In genomic region chr10:95304976-95305375, GRCh38 we compare ENCODE assay signal across 21 cellular contexts.
"Had no signal": no experiment of that assay in that cellular context is flagged by ENCODE, and none has a peak within 500 bp of the region (broad histone marks: within the 10 kb centered on the region; RNA-seq: fewer than 3 reads in every experiment).

No MANE protein-coding gene starts in this region.

- DNase-seq: KBM-7, MG63, NCI-H1092, NCI-H1105 treated with DMSO at 0.1 percent for 48 hours, NCI-H1417 treated with DMSO at 0.1 percent for 48 hours, NCI-H146, NCI-H1694 treated with DMSO at 0.1 percent for 48 hours, NCI-H1930, NCI-H2081, NCI-H2107, NCI-H2227 treated with DMSO at 0.1 percent for 48 hours, NCI-H524, NCI-H526 treated with DMSO at 0.1 percent for 48 hours, NCI-H774, SHP77 treated with DMSO at 0.1 percent for 48 hours, SJCRH30 had no signal

- H3K4me3 ChIP-seq: MG63, SJCRH30 had no signal

- FAIRE-seq: HTR-8/SVneo had no signal

- H3K36me3 ChIP-seq: MG63, SJCRH30 had no signal

- H3K27ac ChIP-seq: HL-60, RWPE1, SJCRH30 had no signal

- H3K9me3 ChIP-seq: MG63, SJCRH30 had no signal

- H3K27me3 ChIP-seq: MG63, SJCRH30 had no signal

- ATAC-seq: Panc1, SK-N-SH treated with all-trans-retinoic acid at 6 μM for 48 hours had no signal
